Comparison of ENCODE assay signal across 9 cellular contexts in the genomic region with DNA sequence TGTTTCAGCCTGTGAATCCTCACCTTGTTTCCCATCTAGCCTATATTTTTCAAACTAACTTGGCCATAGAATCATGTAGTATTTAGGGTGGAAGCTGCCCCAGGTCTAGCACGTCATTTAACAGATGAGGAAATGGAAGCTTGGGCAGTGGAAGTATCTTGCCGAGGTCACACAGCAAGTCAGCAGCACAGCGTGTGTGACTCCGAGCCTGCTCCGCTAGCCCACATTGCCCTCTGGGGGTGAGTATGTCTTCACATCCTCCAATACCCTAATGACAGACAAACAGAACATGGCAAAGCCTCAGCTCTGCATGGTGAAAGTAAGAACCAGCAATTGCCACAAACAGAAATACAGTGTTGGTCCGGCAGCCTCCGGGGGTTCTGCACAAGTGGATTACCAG. TPM values are rescaled to one million over a fixed set of nuclear protein-coding genes. Genes with fewer than 3 reads are reported as not detected.
DNase-seq lines count a peak whose midpoint lies in the region; ATAC-seq and TF ChIP-seq lines count a peak whose summit lies in the region.
"Had no signal": no experiment of that assay in that cellular context is flagged by ENCODE, and none has a peak within 500 bp of the region (broad histone marks: within the 10 kb centered on the region; RNA-seq: fewer than 3 reads in every experiment).

No MANE protein-coding gene starts in this region.

- no peaks in the 10 kb centered on the region for H3K9me3 Mint-ChIP-seq in CD4-positive, alpha-beta memory T cell

- DNase-seq in CD4-positive, alpha-beta memory T cell: peak; percentile 71 to 81 (median 75)
- peak; percentile 34 for DNase-seq in SW480 (ENCODE audit: low spot score)
- peak; percentile 34 to 81 for DNase-seq in ascending aorta (ENCODE audit: low spot score in 2 of 2)
- peak; percentile 78 for DNase-seq in lower lobe of right lung
- peak; percentile 46 for DNase-seq in stimulated activated naive CD8-positive, alpha-beta T cell treated with anti-CD3 and anti-CD28 coated beads, Interleukin-15, Interleukin-2, amounts not matched to agents 100 U/mL and 50 U/mL, for 24 hours
- DNase-seq in SJCRH30: no peak

- H3K4me1 Mint-ChIP-seq in CD4-positive, alpha-beta memory T cell: peaks cover 42 to 82% (median 67%) of the 10 kb centered on the region in 4 donors

- TF ChIP-seq CTCF in HEK293 (tag by site-specific recombination; IDR thresholded peaks at IDR 0.05) (0 out of 2 replicates have a peak, but pooled peaks have one; percentile 17), ascending aorta (IDR thresholded peaks at IDR 0.05) (no peak), lower lobe of right lung (IDR thresholded peaks at IDR 0.05) (peak; percentile 33)

- peak overlapping the region; percentile 57 to 95 (median 83) for H3K27ac Mint-ChIP-seq in CD4-positive, alpha-beta memory T cell

- peak; percentile 86 to 91 for ATAC-seq in lower lobe of right lung
- ATAC-seq in stimulated activated naive CD8-positive, alpha-beta T cell treated with anti-CD3 and anti-CD28 coated beads, Interleukin-15, Interleukin-2, amounts not matched to agents 100 U/mL and 50 U/mL, for 24 hours: peak; percentile 31
- no peak for ATAC-seq in GM21528 (IDR thresholded peaks at IDR 0.05; ENCODE audit: low FRiP score, unreplicated experiment)

- no peak overlapping the region for H3K4me3 ChIP-seq in CD4-positive, alpha-beta memory T cell (ENCODE audit: low read length in 2 of 2)
- H3K4me3 ChIP-seq in HEK293 (ENCODE audit: low read depth, low read length) (no peak overlapping the region), ascending aorta (no peak overlapping the region), lower lobe of right lung (no peak overlapping the region), SJCRH30 (no peak overlapping the region)
- H3K4me3 ChIP-seq: uterus had no signal

- no peaks in the 10 kb centered on the region for H3K27me3 ChIP-seq in CD4-positive, alpha-beta memory T cell (ENCODE audit: insufficient read depth, low read length)
- H3K27me3 ChIP-seq in ascending aorta: no peaks in the 10 kb centered on the region
- H3K27me3 ChIP-seq in lower lobe of right lung (ENCODE audit: low read depth): no peaks in the 10 kb centered on the region
- H3K27me3 ChIP-seq in SJCRH30: no peaks in the 10 kb centered on the region; the same call in 1 of the 2 replicates
- H3K27me3 ChIP-seq: uterus had no signal

- H3K4me3 Mint-ChIP-seq in CD4-positive, alpha-beta memory T cell: peak overlapping the region in 7 of 8 donors; percentile 62 to 80 (median 73)

- peaks cover 63% of the 10 kb centered on the region for H3K4me1 ChIP-seq in CD4-positive, alpha-beta memory T cell (ENCODE audit: insufficient read depth, low read length)
- H3K4me1 ChIP-seq in HEK293 (ENCODE audit: control insufficient read depth, insufficient read depth, low read length) (no peaks in the 10 kb centered on the region), ascending aorta (no peaks in the 10 kb centered on the region), lower lobe of right lung (peaks cover 43% of the 10 kb centered on the region), SJCRH30 (no peaks in the 10 kb centered on the region)
- H3K4me1 ChIP-seq: uterus had no signal

- no peaks in the 10 kb centered on the region for H3K36me3 ChIP-seq in CD4-positive, alpha-beta memory T cell (ENCODE audit: insufficient read depth, low read length)
- H3K36me3 ChIP-seq in HEK293 (ENCODE audit: control insufficient read depth in 2 of 2, insufficient read depth in 1 of 2, low read length in 2 of 2) (no peaks in the 10 kb centered on the region), ascending aorta (no peaks in the 10 kb centered on the region), lower lobe of right lung (no peaks in the 10 kb centered on the region), SJCRH30 (no peaks in the 10 kb centered on the region)
- H3K36me3 ChIP-seq: uterus had no signal

- no peaks in the 10 kb centered on the region for H3K9me3 ChIP-seq in CD4-positive, alpha-beta memory T cell (ENCODE audit: control insufficient read depth in 1 of 2, low read length in 2 of 2)
- H3K9me3 ChIP-seq in HEK293 (ENCODE audit: control insufficient read depth, insufficient read depth, low read depth, low read length) (no peaks in the 10 kb centered on the region), ascending aorta (no peaks in the 10 kb centered on the region), lower lobe of right lung (no peaks in the 10 kb centered on the region), SJCRH30 (replicated peaks) (no peaks in the 10 kb centered on the region)
- H3K9me3 ChIP-seq: uterus had no signal

- intact Hi-C loops in CD4-positive, alpha-beta memory T cell (cut with micrococcal nuclease): loop anchor here (1.0 to 2.0 kb wide), 3 partner anchors 20 to 430 kb away; no protein-coding TSS in a partner anchor
- intact Hi-C loops in ascending aorta (cut with DNase I) (no loop called here), lower lobe of right lung (cut with DNase I) (loop anchor here (10.0 kb wide), 1 partner anchor 84 kb away; no protein-coding TSS in a partner anchor)

- POLR2A ChIA-PET in CD4-positive, alpha-beta memory T cell (lab: Charles Lee; ENCODE audit: partially characterized antibody): interaction anchor here (0.9 to 7.4 kb wide), 20 partner anchors 9 to 430 kb away, joined by 3 to 109 read pairs (median 11); partner anchors contain the start of genes CCR1, CCR2 and CXCR6
- POLR2A ChIA-PET in HEK293 (lab: Yijun Ruan, JAX): no interaction called here

- peak overlapping the region; percentile 52 for H3K27ac ChIP-seq in CD4-positive, alpha-beta memory T cell (ENCODE audit: low read depth, low read length)
- H3K27ac ChIP-seq in HEK293 (ENCODE audit: extremely low read depth, low read depth, low read length): no peak overlapping the region
- no peak overlapping the region for H3K27ac ChIP-seq in ascending aorta
- H3K27ac ChIP-seq in lower lobe of right lung: no peak overlapping the region
- H3K27ac ChIP-seq in SJCRH30: no peak overlapping the region
- H3K27ac ChIP-seq: uterus had no signal

- CTCF ChIA-PET in CD4-positive, alpha-beta memory T cell (lab: Charles Lee; ENCODE audit: partially characterized antibody): interaction anchor here (0.6 to 13.1 kb wide), 37 partner anchors 9 to 1248 kb away, joined by 3 to 275 read pairs (median 6); partner anchors contain the start of genes CCR1, CCR2 and CXCR6
- CTCF ChIA-PET in HEK293 (lab: Yijun Ruan, JAX): interaction anchor here (0.8 to 4.6 kb wide), 9 partner anchors 10 to 290 kb away, joined by 3 to 21 read pairs (median 4); partner anchors contain the start of gene CCR2

- no peaks in the 10 kb centered on the region for H3K27me3 Mint-ChIP-seq in CD4-positive, alpha-beta memory T cell

- peaks cover 0 to 10% of the 10 kb centered on the region in 2 donors for H3K36me3 Mint-ChIP-seq in CD4-positive, alpha-beta memory T cell

TF ChIP-seq in HEK293, 187 proteins besides CTCF, POLR2A, EP300 and RAD21:
- TF ChIP-seq ZNF596 (tag by site-specific recombination; IDR thresholded peaks at IDR 0.05): no peak
- no peak for TF ChIP-seq BCL11B (tag by site-specific recombination; IDR thresholded peaks at IDR 0.05; ENCODE audit: low read depth)

RNA-seq across cellular contexts. Expression of gene CCR5, which starts 2.2 kb away (rescaled TPM):
- total RNA-seq in CD4-positive, alpha-beta memory T cell: 1 to 10 TPM; 6.8 to 6.9 TPM
- 1 to 10 TPM in 1 of 2 donors, under 1 TPM in 1; 0.59 to 5.5 TPM for polyA plus RNA-seq in CD4-positive, alpha-beta memory T cell
- not detected for total RNA-seq in ascending aorta
- total RNA-seq in lower lobe of right lung: 5.3 TPM
- total RNA-seq in SJCRH30 (2014; rRNA removed; shearing (Covaris generic)): not detected in 2 replicates

RNA-seq across cellular contexts. Expression of gene CCR2, which starts 14.7 kb away (rescaled TPM):
- total RNA-seq in CD4-positive, alpha-beta memory T cell: 10 to 100 TPM; 16.3 to 18.4 TPM
- polyA plus RNA-seq in CD4-positive, alpha-beta memory T cell: 10 to 100 TPM; 39.7 to 64.7 TPM
- total RNA-seq in ascending aorta (0.11 TPM), lower lobe of right lung (15.8 TPM)
- not detected in 2 replicates for total RNA-seq in SJCRH30 (2014; rRNA removed; shearing (Covaris generic))

RNA-seq across cellular contexts. Expression of gene CCRL2, which starts 38.5 kb away (rescaled TPM):
- 1 to 10 TPM in 1 of 2 experiments, under 1 TPM in 1; 0.58 to 1.8 TPM for total RNA-seq in CD4-positive, alpha-beta memory T cell
- under 1 TPM; 0.39 to 0.98 TPM for polyA plus RNA-seq in CD4-positive, alpha-beta memory T cell
- total RNA-seq in ascending aorta (not detected), lower lobe of right lung (23.5 TPM)
- total RNA-seq in SJCRH30 (2014; rRNA removed; shearing (Covaris generic)): not detected in 2 replicates

Comparison
In these comparisons a context has a peak if more than half of its experiments do, and no peak if none do; other contexts are left out.
1. DNase-seq: peak in CD4-positive, alpha-beta memory T cell (5 of 5), SW480 (single experiment), ascending aorta (2 of 2), lower lobe of right lung (single experiment) and stimulated activated naive CD8-positive, alpha-beta T cell treated with anti-CD3 and anti-CD28 coated beads, Interleukin-15, Interleukin-2, amounts not matched to agents 100 U/mL and 50 U/mL, for 24 hours (single experiment); none in SJCRH30 (0 of 2).
2. CTCF ChIP-seq: peak in HEK293 (single experiment) and lower lobe of right lung (single experiment); none in ascending aorta (0 of 3).
3. RNA of gene CCR2, which starts 14.7 kb away (total RNA-seq): 16.3 to 18.4 TPM in CD4-positive, alpha-beta memory T cell and 15.8 TPM in lower lobe of right lung (single experiment); 0.11 TPM in ascending aorta (single experiment) and not detected in SJCRH30; every median in the first group is over 10 times any median in the second.